8 cellular contexts compared by ENCODE assay signal in the genomic region with DNA sequence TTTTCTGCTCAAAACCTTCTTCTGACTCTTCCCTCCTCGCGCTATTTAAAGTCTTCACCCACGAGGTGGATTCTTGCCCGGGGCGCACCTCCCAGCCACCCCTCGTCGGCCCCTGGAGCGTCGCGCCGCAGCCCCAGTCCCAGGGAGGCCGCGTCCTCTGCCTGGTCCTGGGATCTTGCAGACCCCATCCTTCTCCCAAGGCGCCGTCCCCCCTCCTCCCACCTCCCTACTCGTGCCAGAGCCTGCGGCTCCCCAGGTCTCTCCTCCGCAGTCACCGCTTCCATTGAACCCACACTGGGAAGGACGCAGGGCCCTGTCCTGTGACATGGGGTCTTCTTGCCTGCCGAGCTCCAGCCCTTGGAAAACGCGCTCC. TPM values are rescaled to one million over a fixed set of nuclear protein-coding genes. Genes with fewer than 3 reads are reported as not detected.
DNase-seq lines count a peak whose midpoint lies in the region; ATAC-seq and TF ChIP-seq lines count a peak whose summit lies in the region.

No MANE protein-coding gene starts in this region.

- no peaks in the 10 kb centered on the region for H3K9me3 Mint-ChIP-seq in type B pancreatic cell

- no peak for TF ChIP-seq CTCF in dorsolateral prefrontal cortex (IDR thresholded peaks at IDR 0.05 in 54 of 56, conservative IDR thresholded peaks at IDR 0.05 in 2 of 56; ENCODE audit: low read depth in 1 of 56, partially characterized antibody in 56 of 56)
- TF ChIP-seq CTCF in type B pancreatic cell (conservative IDR thresholded peaks at IDR 0.05): no peak

- peaks cover 16% of the 10 kb centered on the region for H3K4me1 Mint-ChIP-seq in type B pancreatic cell (ENCODE audit: unreplicated experiment)

- peak; percentile 8 for ATAC-seq in GM21619 (IDR thresholded peaks at IDR 0.05; ENCODE audit: unreplicated experiment)

- peaks cover 11 to 28% (median 25%) of the 10 kb centered on the region in 10 experiments for H3K4me1 ChIP-seq in BLaER1 treated with 17β-estradiol and CSF1 and Interleukin-3, amounts not matched to agents 10 nM and 100 nM
- peaks cover 2% of the 10 kb centered on the region for H3K4me1 ChIP-seq in NT2/D1 (ENCODE audit: insufficient read depth, insufficient read length)

- peak overlapping the region; percentile 98 for H3K27ac Mint-ChIP-seq in type B pancreatic cell

- intact Hi-C loops in dorsolateral prefrontal cortex (cut with DNase I): loop anchor here (2.0 to 5.0 kb wide), 2 partner anchors 39 to 41 kb away; no protein-coding TSS in a partner anchor

- no peaks in the 10 kb centered on the region for H3K27me3 ChIP-seq in BLaER1 treated with 17β-estradiol and CSF1 and Interleukin-3, amounts not matched to agents 10 nM and 100 nM
- H3K27me3 ChIP-seq in NT2/D1 (ENCODE audit: insufficient read depth, insufficient read length) (no peaks in the 10 kb centered on the region), dorsolateral prefrontal cortex (no peaks in the 10 kb centered on the region)

- H3K4me3 Mint-ChIP-seq in type B pancreatic cell: peak overlapping the region; percentile 99

- peak overlapping the region; percentile 86 to 97 (median 93) for H3K27ac ChIP-seq in BLaER1 treated with 17β-estradiol and CSF1 and Interleukin-3, amounts not matched to agents 10 nM and 100 nM
- H3K27ac ChIP-seq in dorsolateral prefrontal cortex: peak overlapping the region in 56 of 59 donors; percentile 19 to 97 (median 78)

- DNase-seq in NT2/D1 (ENCODE audit: low read depth, low spot score) (no peak), dorsolateral prefrontal cortex (peak in 5 of 10 donors; percentile 6 to 47 (median 11)), medulla oblongata (ENCODE audit: extremely low spot score) (peak; percentile 2), type B pancreatic cell (ENCODE audit: extremely low spot score, unreplicated experiment) (no peak), dedifferentiated amniotic fluid mesenchymal stem cell (ENCODE audit: extremely low spot score) (no peak), cortex of kidney (lab: John Stamatoyannopoulos, UW) (no peak)

- H3K4me2 ChIP-seq in BLaER1 treated with 17β-estradiol and CSF1 and Interleukin-3, amounts not matched to agents 10 nM and 100 nM: peak overlapping the region; percentile 85 to 99 (median 97)

- H3K9ac ChIP-seq in BLaER1 treated with 17β-estradiol and CSF1 and Interleukin-3, amounts not matched to agents 10 nM and 100 nM: peak overlapping the region; percentile 90 to 98 (median 96)
- peak overlapping the region; percentile 88 for H3K9ac ChIP-seq in NT2/D1 (ENCODE audit: insufficient read length, low read depth)

- H3K36me3 ChIP-seq in BLaER1 treated with 17β-estradiol and CSF1 and Interleukin-3, amounts not matched to agents 10 nM and 100 nM: peaks cover 1 to 26% (median 12%) of the 10 kb centered on the region in 11 experiments; a peak in 21 of 22 replicates
- peaks cover 3% of the 10 kb centered on the region for H3K36me3 ChIP-seq in NT2/D1 (ENCODE audit: insufficient read depth, insufficient read length, low read length)

- H4K20me1 ChIP-seq in BLaER1 treated with 17β-estradiol and CSF1 and Interleukin-3, amounts not matched to agents 10 nM and 100 nM: peaks cover 0 to 7% (median 0%) of the 10 kb centered on the region in 11 experiments; a peak in 3 of 22 replicates

- H3K27me3 Mint-ChIP-seq in type B pancreatic cell: no peaks in the 10 kb centered on the region

- H3K36me3 Mint-ChIP-seq in type B pancreatic cell: peaks cover 7% of the 10 kb centered on the region

- peaks cover 28 to 55% (median 35%) of the 10 kb centered on the region in 11 experiments for H3K9me3 ChIP-seq in BLaER1 treated with 17β-estradiol and CSF1 and Interleukin-3, amounts not matched to agents 10 nM and 100 nM (replicated peaks in 1 of 11)
- no peaks in the 10 kb centered on the region for H3K9me3 ChIP-seq in NT2/D1 (ENCODE audit: insufficient read depth, low read length)

- peak overlapping the region; percentile 72 to 98 (median 90) for H3K4me3 ChIP-seq in BLaER1 treated with 17β-estradiol and CSF1 and Interleukin-3, amounts not matched to agents 10 nM and 100 nM
- H3K4me3 ChIP-seq in NT2/D1 (ENCODE audit: insufficient read length, low read depth) (peak overlapping the region; percentile 84), dorsolateral prefrontal cortex (peak overlapping the region; percentile 45 to 93 (median 78))

RNA-seq across cellular contexts. Expression of a gene that starts 0.5 kb away (rescaled TPM):
- total RNA-seq in dorsolateral prefrontal cortex: 10 to 100 TPM; 16.2 to 39.5 (median 27.7) TPM
- total RNA-seq in type B pancreatic cell (ENCODE audit: low replicate concordance): 37.4 and 52.6 TPM in 2 replicates

RNA-seq across cellular contexts. Expression of a gene that starts 42.1 kb away (rescaled TPM):
- total RNA-seq in dorsolateral prefrontal cortex (10 to 100 TPM; 11.8 to 41.0 (median 20.6) TPM), type B pancreatic cell (ENCODE audit: low replicate concordance) (25.2 and 29.1 TPM in 2 replicates)
